ENCODE assay signal across 1 cellular context in genomic region chr19:13117772-13118423, GRCh38.
A peak's percentile ranks its signal among the peaks of the same experiment; 100 is the strongest.
TF ChIP-seq lines count a peak whose summit lies in the region.

Gene NACC1 (plus strand): TSS chr19:13118264. CDS start chr19:13135208, 16,944 bp downstream.

TF ChIP-seq in HepG2, 621 proteins besides CTCF, POLR2A, EP300 and RAD21 (continued from another document and continues in another):
- TF ChIP-seq FOXO4 (CRISPR knock-in tag; conservative IDR thresholded peaks at IDR 0.05) (no peak), ZNF513 (CRISPR knock-in tag; conservative IDR thresholded peaks at IDR 0.05) (no peak), SCMH1 (CRISPR knock-in tag; IDR thresholded peaks at IDR 0.05; ENCODE audit: borderline replicate concordance) (no peak), SRY (CRISPR knock-in tag; IDR thresholded peaks at IDR 0.05) (no peak), ZBTB40 (IDR thresholded peaks at IDR 0.05) (no peak), ZBTB40 (CRISPR knock-in tag; IDR thresholded peaks at IDR 0.05) (no peak), ZNF652 (CRISPR knock-in tag; IDR thresholded peaks at IDR 0.05; ENCODE audit: borderline replicate concordance, low read depth) (no peak), TGIF2 (CRISPR knock-in tag; IDR thresholded peaks at IDR 0.05) (0 out of 2 replicates have a peak, but pooled peaks have one; percentile 13), ZNF678 (CRISPR knock-in tag; IDR thresholded peaks at IDR 0.05) (no peak), ZNF792 (CRISPR knock-in tag; IDR thresholded peaks at IDR 0.05) (0 out of 2 replicates have a peak, but pooled peaks have one; percentile 10), ZNF549 (CRISPR knock-in tag; IDR thresholded peaks at IDR 0.05) (no peak), SP1 (IDR thresholded peaks at IDR 0.05) (no peak), SP1 (CRISPR knock-in tag; IDR thresholded peaks at IDR 0.05) (peak; percentile 92), ERF (CRISPR knock-in tag; IDR thresholded peaks at IDR 0.05) (0 out of 2 replicates have a peak, but pooled peaks have one; percentile 25), BCL3 (CRISPR knock-in tag; IDR thresholded peaks at IDR 0.05) (no peak), USF2 (IDR thresholded peaks at IDR 0.05; ENCODE audit: low read depth, low read length) (no peak), USF2 (CRISPR knock-in tag; IDR thresholded peaks at IDR 0.05; ENCODE audit: borderline replicate concordance) (no peak), SP2 (CRISPR knock-in tag; IDR thresholded peaks at IDR 0.05) (no peak), CSRNP1 (CRISPR knock-in tag; IDR thresholded peaks at IDR 0.05) (no peak), ISL2 (CRISPR knock-in tag; IDR thresholded peaks at IDR 0.05) (no peak), ATRX (CRISPR knock-in tag; IDR thresholded peaks at IDR 0.05; ENCODE audit: borderline replicate concordance) (no peak), SNAPC2 (CRISPR knock-in tag; IDR thresholded peaks at IDR 0.05) (no peak), HNF4G (IDR thresholded peaks at IDR 0.05; ENCODE audit: borderline replicate concordance, low read depth, low read length) (peak; percentile 5; the same call in 1 of the 2 replicates), HNF4G (CRISPR knock-in tag; IDR thresholded peaks at IDR 0.05; ENCODE audit: borderline replicate concordance, low read depth) (no peak), NONO (IDR thresholded peaks at IDR 0.05) (no peak), NONO (CRISPR knock-in tag; conservative IDR thresholded peaks at IDR 0.05) (0 out of 2 replicates have a peak, but pooled peaks have one; percentile 25), JUNB (CRISPR knock-in tag; IDR thresholded peaks at IDR 0.05; ENCODE audit: borderline replicate concordance) (no peak), ZNF44 (CRISPR knock-in tag; IDR thresholded peaks at IDR 0.05) (no peak), ZMYM2 (CRISPR knock-in tag; IDR thresholded peaks at IDR 0.05) (peak; percentile 83), ZNF580 (CRISPR knock-in tag; IDR thresholded peaks at IDR 0.05; ENCODE audit: borderline replicate concordance, low read depth) (0 out of 2 replicates have a peak, but pooled peaks have one; percentile 60), NR1H2 (CRISPR knock-in tag; IDR thresholded peaks at IDR 0.05; ENCODE audit: borderline replicate concordance, low read depth) (no peak), TRIM22 (IDR thresholded peaks at IDR 0.05) (no peak), ZNF263 (CRISPR knock-in tag; IDR thresholded peaks at IDR 0.05) (no peak), ZNF576 (CRISPR knock-in tag; IDR thresholded peaks at IDR 0.05) (no peak), TIGD3 (CRISPR knock-in tag; IDR thresholded peaks at IDR 0.05; ENCODE audit: borderline replicate concordance) (no peak), ZNF124 (CRISPR knock-in tag; IDR thresholded peaks at IDR 0.05) (no peak), SOX5 (CRISPR knock-in tag; IDR thresholded peaks at IDR 0.05; ENCODE audit: borderline replicate concordance) (no peak)
